ENCODE assay signal across 15 cellular contexts in genomic region chr11:35293034-35293433, GRCh38.
DNase-seq lines count a peak whose midpoint lies in the region; ATAC-seq and TF ChIP-seq lines count a peak whose summit lies in the region.
"Had no signal": no experiment of that assay in that cellular context is flagged by ENCODE, and none has a peak within 500 bp of the region (broad histone marks: within the 10 kb centered on the region; RNA-seq: fewer than 3 reads in every experiment).

No MANE protein-coding gene starts in this region.

- no peak for TF ChIP-seq POLR2A in prostate gland (IDR thresholded peaks at IDR 0.05)

- peaks cover 0 to 5% of the 10 kb centered on the region in 2 donors for H3K36me3 Mint-ChIP-seq in activated naive CD4-positive, alpha-beta T cell treated with anti-CD3 and anti-CD28 coated beads, Interleukin-2, amount 50 U/mL, for 72 hours
- no peaks in the 10 kb centered on the region for H3K36me3 Mint-ChIP-seq in activated naive CD4-positive, alpha-beta T cell treated with anti-CD3 and anti-CD28 coated beads, Interleukin-2, amount 10 ng/mL, durations not matched to agents 7 days and 5 days
- peaks cover 6% of the 10 kb centered on the region for H3K36me3 Mint-ChIP-seq in T-helper 17 cell (ENCODE audit: low read depth)
- H3K36me3 Mint-ChIP-seq in mesothelial cell of epicardium, result no peaks in the 10 kb centered on the region

- no peak for DNase-seq in activated naive CD4-positive, alpha-beta T cell treated with anti-CD3 and anti-CD28 coated beads, Interleukin-2, amount 50 U/mL, for 72 hours (ENCODE audit: low spot score in 2 of 2)
- no peak for DNase-seq in activated naive CD4-positive, alpha-beta T cell treated with anti-CD3 and anti-CD28 coated beads, Interleukin-2, amount 10 ng/mL, durations not matched to agents 7 days and 5 days
- DNase-seq in T-helper 17 cell, result no peak
- DNase-seq in mesothelial cell of epicardium (ENCODE audit: low spot score in 2 of 2, unreplicated experiment in 2 of 2), result no peak
- no peak for DNase-seq in prostate gland (ENCODE audit: low spot score)
- DNase-seq: C1 segment of cervical spinal cord, GDM1, NCI-H2029 treated with DMSO at 0.1 percent for 48 hours, PC-3, SJCRH30 had no signal

- TF ChIP-seq CTCF in mesothelial cell of epicardium (IDR thresholded peaks at IDR 0.05; ENCODE audit: unreplicated experiment), result no peak
- TF ChIP-seq CTCF in prostate gland (IDR thresholded peaks at IDR 0.05), result no peak

- no peaks in the 10 kb centered on the region for H3K9me3 Mint-ChIP-seq in activated naive CD4-positive, alpha-beta T cell treated with anti-CD3 and anti-CD28 coated beads, Interleukin-2, amount 50 U/mL, for 72 hours
- no peaks in the 10 kb centered on the region for H3K9me3 Mint-ChIP-seq in activated naive CD4-positive, alpha-beta T cell treated with anti-CD3 and anti-CD28 coated beads, Interleukin-2, amount 10 ng/mL, durations not matched to agents 7 days and 5 days
- H3K9me3 Mint-ChIP-seq in mesothelial cell of epicardium, result no peaks in the 10 kb centered on the region

- H3K9me3 ChIP-seq in T-helper 17 cell (ENCODE audit: control insufficient read depth, low read length, poor library complexity, severe bottlenecking) (no peaks in the 10 kb centered on the region), prostate gland (no peaks in the 10 kb centered on the region)
- H3K9me3 ChIP-seq: HAP-1, SJCRH30 had no signal

- H3K4me3 ChIP-seq in prostate gland, result no peak overlapping the region
- H3K4me3 ChIP-seq: HAP-1, K562, SJCRH30 had no signal

- peaks cover 12% of the 10 kb centered on the region for H3K4me1 Mint-ChIP-seq in activated naive CD4-positive, alpha-beta T cell treated with anti-CD3 and anti-CD28 coated beads, Interleukin-2, amount 10 ng/mL, durations not matched to agents 7 days and 5 days
- H3K4me1 Mint-ChIP-seq in T-helper 17 cell (peaks cover 11% of the 10 kb centered on the region), mesothelial cell of epicardium (peaks cover 14% of the 10 kb centered on the region)

- no peaks in the 10 kb centered on the region for H3K27me3 ChIP-seq in prostate gland (replicated peaks; ENCODE audit: insufficient read depth)

- no peaks in the 10 kb centered on the region for H3K4me1 ChIP-seq in prostate gland (replicated peaks)
- H3K4me1 ChIP-seq: HAP-1 had no signal

- no peak overlapping the region for H3K27ac ChIP-seq in prostate gland
- H3K27ac ChIP-seq: RWPE1, SJCRH30 had no signal

- ATAC-seq in activated naive CD4-positive, alpha-beta T cell treated with anti-CD3 and anti-CD28 coated beads, Interleukin-2, amount 50 U/mL, for 72 hours, result peak; percentile 60 to 61
- ATAC-seq in T-helper 17 cell (no peak), GM19328 (IDR thresholded peaks at IDR 0.05; ENCODE audit: unreplicated experiment) (no peak), GM18517 (IDR thresholded peaks at IDR 0.05; ENCODE audit: unreplicated experiment) (no peak)
- ATAC-seq: K562, PC-3 had no signal

- H3K27me3 Mint-ChIP-seq in activated naive CD4-positive, alpha-beta T cell treated with anti-CD3 and anti-CD28 coated beads, Interleukin-2, amount 10 ng/mL, durations not matched to agents 7 days and 5 days, result peaks cover 13% of the 10 kb centered on the region
- H3K27me3 Mint-ChIP-seq in T-helper 17 cell (peaks cover 18% of the 10 kb centered on the region), mesothelial cell of epicardium (ENCODE audit: low read depth) (no peaks in the 10 kb centered on the region)

- intact Hi-C loops in prostate gland (cut with DNase I), result no loop called here

- no peaks in the 10 kb centered on the region for H3K36me3 ChIP-seq in prostate gland
- H3K36me3 ChIP-seq: HAP-1, SJCRH30 had no signal

- 65% methylated on average over 3 of the region's 3 CpGs for WGBS in prostate gland

- CTCF ChIA-PET in activated naive CD4-positive, alpha-beta T cell treated with anti-CD3 and anti-CD28 coated beads, Interleukin-2, amount 10 ng/mL, durations not matched to agents 7 days and 5 days (lab: Charles Lee), result interaction anchor here (4.4 kb wide), 1 partner anchor 12 kb away, joined by 25 read pairs; no protein-coding TSS in a partner anchor

- peak overlapping the region in 1 of 2 donors; percentile 72 for H3K27ac Mint-ChIP-seq in activated naive CD4-positive, alpha-beta T cell treated with anti-CD3 and anti-CD28 coated beads, Interleukin-2, amount 50 U/mL, for 72 hours
- no peak overlapping the region for H3K27ac Mint-ChIP-seq in activated naive CD4-positive, alpha-beta T cell treated with anti-CD3 and anti-CD28 coated beads, Interleukin-2, amount 10 ng/mL, durations not matched to agents 7 days and 5 days
- H3K27ac Mint-ChIP-seq in T-helper 17 cell (peak overlapping the region; percentile 82), mesothelial cell of epicardium (peak overlapping the region; percentile 81)

- no peak overlapping the region for H3K4me3 Mint-ChIP-seq in activated naive CD4-positive, alpha-beta T cell treated with anti-CD3 and anti-CD28 coated beads, Interleukin-2, amount 10 ng/mL, durations not matched to agents 7 days and 5 days
- H3K4me3 Mint-ChIP-seq in T-helper 17 cell (no peak overlapping the region), mesothelial cell of epicardium (no peak overlapping the region)

Comparison
In these comparisons a context has a peak if more than half of its experiments do, and no peak if none do; other contexts are left out.
1. ATAC-seq: peak in activated naive CD4-positive, alpha-beta T cell treated with anti-CD3 and anti-CD28 coated beads, Interleukin-2, amount 50 U/mL, for 72 hours (2 of 2); none in T-helper 17 cell (single experiment), GM19328 (single experiment) and GM18517 (single experiment).